In the genomic region with DNA sequence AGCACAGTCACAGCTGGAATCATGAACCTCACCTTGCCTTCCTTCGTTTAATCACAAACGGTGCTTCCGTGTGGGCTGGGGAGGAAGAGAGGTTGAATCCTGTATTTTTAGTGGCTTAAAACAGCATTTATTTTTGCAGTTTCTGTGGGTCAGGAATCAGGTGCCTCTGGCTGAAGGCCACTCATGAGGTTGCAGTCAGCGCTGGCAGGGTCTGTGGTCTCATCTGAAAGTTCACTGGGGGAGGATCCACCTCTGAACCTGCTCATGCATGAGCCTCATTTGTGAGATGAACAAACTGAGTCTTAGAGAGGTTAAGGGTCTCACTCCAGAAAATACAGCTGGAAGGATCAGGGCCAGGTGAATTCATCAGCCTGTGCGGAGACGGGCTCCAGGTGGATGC, we compare ENCODE assay signal across 31 cellular contexts.
"Had no signal": no experiment of that assay in that cellular context is flagged by ENCODE, and none has a peak within 500 bp of the region (broad histone marks: within the 10 kb centered on the region; RNA-seq: fewer than 3 reads in every experiment).

No MANE protein-coding gene starts in this region.

- DNase-seq: activated CD4-positive, alpha-beta memory T cell treated with anti-CD3 and anti-CD28 coated beads for 36 hours; activated CD4-positive, alpha-beta T cell treated with anti-CD3 and anti-CD28 coated beads for 36 hours; activated CD4-positive, alpha-beta T cell treated with anti-CD3 and anti-CD28 coated beads, Interleukin-2, amount 10 ng/mL, durations not matched to agents 24 days and 14 days; activated CD4-positive, CD25-positive, alpha-beta regulatory T cell; activated CD4-positive, CD25-positive, alpha-beta regulatory T cell treated with anti-CD3 and anti-CD28 coated beads, Interleukin-2, amount 50 U/mL, for 72 hours; activated CD8-positive, alpha-beta memory T cell treated with anti-CD3 and anti-CD28 coated beads, Interleukin-2, amount 50 U/mL, for 48 hours; activated CD8-positive, alpha-beta T cell treated with anti-CD3 and anti-CD28 coated beads, Interleukin-2, amount 10 ng/mL, durations not matched to agents 7 days and 5 days; activated gamma-delta T cell; activated naive CD4-positive, alpha-beta T cell; activated naive CD4-positive, alpha-beta T cell treated with anti-CD3 and anti-CD28 coated beads, Interleukin-2, amount 10 ng/mL, durations not matched to agents 7 days and 5 days; activated naive CD8-positive, alpha-beta T cell treated with anti-CD3 and anti-CD28 coated beads, Interleukin-2, amount 10 ng/mL, durations not matched to agents 7 days and 5 days; activated T-cell treated with anti-CD3 and anti-CD28 coated beads for 4 hours; activated T-cell treated with anti-CD3 and anti-CD28 coated beads, Interleukin-2, amount 50 U/mL, for 24 hours; activated T-cell treated with anti-CD3 and anti-CD28 coated beads, Interleukin-2, amount 50 U/mL, for 72 hours; central memory CD4-positive, alpha-beta T cell; cerebellar nuclear complex; colonic mucosa; effector CD8-positive, alpha-beta T cell; esophagus squamous epithelium; foreskin melanocyte; SW 1271; T-helper 1 cell; T-helper 17 cell; T1000 had no signal

- H3K9me3 ChIP-seq: ascending aorta, breast epithelium, colonic mucosa, esophagus squamous epithelium, gastroesophageal sphincter had no signal

- FAIRE-seq: endometrium, endothelial cell of umbilical vein had no signal

- H3K27ac ChIP-seq: ascending aorta, breast epithelium, cardiac muscle cell, colonic mucosa, epithelial cell of prostate, esophagus squamous epithelium, gastroesophageal sphincter had no signal

- H3K27me3 ChIP-seq: ascending aorta, cardiac muscle cell, colonic mucosa had no signal

- H3K4me1 ChIP-seq: ascending aorta, breast epithelium, colonic mucosa, gastroesophageal sphincter had no signal

- ATAC-seq: activated CD4-positive, alpha-beta T cell treated with anti-CD3 and anti-CD28 coated beads for 36 hours; activated CD8-positive, alpha-beta T cell treated with anti-CD3 and anti-CD28 coated beads, Interleukin-2, amount 10 ng/mL, durations not matched to agents 7 days and 5 days; activated T-cell treated with anti-CD3 and anti-CD28 coated beads, Interleukin-2, amount 50 U/mL, for 72 hours; gastroesophageal sphincter; T-helper 17 cell had no signal

- H3K4me3 ChIP-seq: ascending aorta, breast epithelium, cardiac muscle cell, colonic mucosa, esophagus squamous epithelium, gastroesophageal sphincter had no signal

- H3K36me3 ChIP-seq: ascending aorta, breast epithelium, cardiac muscle cell, colonic mucosa, esophagus squamous epithelium, gastroesophageal sphincter had no signal
